19 cellular contexts compared by ENCODE assay signal in genomic region chr13:38844581-38844980, GRCh38.
"Had no signal": no experiment of that assay in that cellular context is flagged by ENCODE, and none has a peak within 500 bp of the region (broad histone marks: within the 10 kb centered on the region; RNA-seq: fewer than 3 reads in every experiment).

No MANE protein-coding gene starts in this region.

- H3K27ac ChIP-seq: SJCRH30 had no signal

- H3K4me3 ChIP-seq: MG63, SJCRH30 had no signal

- H3K36me3 ChIP-seq: MG63, SJCRH30 had no signal

- H3K9me3 ChIP-seq: MG63, SJCRH30 had no signal

- DNase-seq: IMR-90, Karpas-422, KG1, MG63, NCI-H1092, NCI-H1105 treated with DMSO at 0.1 percent for 48 hours, NCI-H1417 treated with DMSO at 0.1 percent for 48 hours, NCI-H146, NCI-H1694 treated with DMSO at 0.1 percent for 48 hours, NCI-H1930, NCI-H2081, NCI-H2107, NCI-H2227 treated with DMSO at 0.1 percent for 48 hours, NCI-H524, NCI-H526 treated with DMSO at 0.1 percent for 48 hours, NCI-H748 treated with DMSO at 0.1 percent for 48 hours, PC-3, SHP77 treated with DMSO at 0.1 percent for 48 hours, SJCRH30 had no signal

- H3K27me3 ChIP-seq: MG63, SJCRH30 had no signal

- H3K4me1 ChIP-seq: SJCRH30 had no signal
